In genomic region chr6:3735029-3735605, GRCh38 we compare ENCODE assay signal across 1 cellular context.
A peak's percentile ranks its signal among the peaks of the same experiment; 100 is the strongest.
TF ChIP-seq lines count a peak whose summit lies in the region.

No MANE protein-coding gene starts in this region.

TF ChIP-seq in K562, 482 proteins besides CTCF, POLR2A, EP300 and RAD21 (continued from another document):
- TF ChIP-seq ZNF12 (CRISPR knock-in tag; IDR thresholded peaks at IDR 0.05) (no peak), ZNF696 (CRISPR knock-in tag; conservative IDR thresholded peaks at IDR 0.05) (no peak), POLR2G (IDR thresholded peaks at IDR 0.05; ENCODE audit: low read depth, low read length) (no peak), MTA2 (IDR thresholded peaks at IDR 0.05; ENCODE audit: low read depth) (no peak), CBFB (CRISPR knock-in tag; IDR thresholded peaks at IDR 0.05) (no peak), ZNF764 (CRISPR knock-in tag; IDR thresholded peaks at IDR 0.05; ENCODE audit: low read depth) (no peak), ZNF224 (CRISPR knock-in tag; IDR thresholded peaks at IDR 0.05) (no peak), ZNF184 (CRISPR knock-in tag; IDR thresholded peaks at IDR 0.05) (no peak), ZNF146 (CRISPR knock-in tag; IDR thresholded peaks at IDR 0.05; ENCODE audit: unreplicated experiment) (peak; percentile 39), ZFP91 (CRISPR knock-in tag; IDR thresholded peaks at IDR 0.05) (no peak), ATF3 (IDR thresholded peaks at IDR 0.05) (no peak), ATF3 (CRISPR knock-in tag; conservative IDR thresholded peaks at IDR 0.05) (no peak), HLTF (IDR thresholded peaks at IDR 0.05) (0 out of 2 replicates have a peak, but pooled peaks have one; percentile 21), KDM2B (CRISPR knock-in tag; IDR thresholded peaks at IDR 0.05) (no peak), OTX1 (CRISPR knock-in tag; IDR thresholded peaks at IDR 0.05) (no peak), NR2F6 (CRISPR knock-in tag; IDR thresholded peaks at IDR 0.05) (no peak), TBP (optimal IDR thresholded peaks at IDR 0.05; ENCODE audit: low read depth, low read length) (no peak), TCF3 (CRISPR knock-in tag; IDR thresholded peaks at IDR 0.05) (no peak), DPF2 (IDR thresholded peaks at IDR 0.05) (no peak), SMARCA5 (IDR thresholded peaks at IDR 0.05) (peak; percentile 78; the same call in 1 of the 2 replicates), BCOR (IDR thresholded peaks at IDR 0.05) (0 out of 2 replicates have a peak, but pooled peaks have one; percentile 43), SLC30A9 (CRISPR knock-in tag; IDR thresholded peaks at IDR 0.05) (no peak), ZNF121 (CRISPR knock-in tag; conservative IDR thresholded peaks at IDR 0.05) (no peak), MAZ (CRISPR knock-in tag; conservative IDR thresholded peaks at IDR 0.05 in 1 of 2, IDR thresholded peaks at IDR 0.05 in 1 of 2) (no peak), SMAD2 (IDR thresholded peaks at IDR 0.05; ENCODE audit: low read depth, low read length) (no peak), ELK3 (CRISPR knock-in tag; IDR thresholded peaks at IDR 0.05) (no peak), KLF13 (tag; IDR thresholded peaks at IDR 0.05; ENCODE audit: borderline replicate concordance, low read depth) (no peak), EP400 (IDR thresholded peaks at IDR 0.05) (no peak), PHF21A (IDR thresholded peaks at IDR 0.05; ENCODE audit: borderline replicate concordance, low read depth) (no peak), HNRNPL (IDR thresholded peaks at IDR 0.05; ENCODE audit: low read depth, low read length) (no peak), ZNF165 (CRISPR knock-in tag; IDR thresholded peaks at IDR 0.05; ENCODE audit: borderline replicate concordance) (no peak), MYBL2 (IDR thresholded peaks at IDR 0.05; ENCODE audit: low read depth) (no peak), MYBL2 (CRISPR knock-in tag; IDR thresholded peaks at IDR 0.05; ENCODE audit: borderline replicate concordance) (no peak)
